Comparison of ENCODE assay signal across 8 cellular contexts in the genomic region with DNA sequence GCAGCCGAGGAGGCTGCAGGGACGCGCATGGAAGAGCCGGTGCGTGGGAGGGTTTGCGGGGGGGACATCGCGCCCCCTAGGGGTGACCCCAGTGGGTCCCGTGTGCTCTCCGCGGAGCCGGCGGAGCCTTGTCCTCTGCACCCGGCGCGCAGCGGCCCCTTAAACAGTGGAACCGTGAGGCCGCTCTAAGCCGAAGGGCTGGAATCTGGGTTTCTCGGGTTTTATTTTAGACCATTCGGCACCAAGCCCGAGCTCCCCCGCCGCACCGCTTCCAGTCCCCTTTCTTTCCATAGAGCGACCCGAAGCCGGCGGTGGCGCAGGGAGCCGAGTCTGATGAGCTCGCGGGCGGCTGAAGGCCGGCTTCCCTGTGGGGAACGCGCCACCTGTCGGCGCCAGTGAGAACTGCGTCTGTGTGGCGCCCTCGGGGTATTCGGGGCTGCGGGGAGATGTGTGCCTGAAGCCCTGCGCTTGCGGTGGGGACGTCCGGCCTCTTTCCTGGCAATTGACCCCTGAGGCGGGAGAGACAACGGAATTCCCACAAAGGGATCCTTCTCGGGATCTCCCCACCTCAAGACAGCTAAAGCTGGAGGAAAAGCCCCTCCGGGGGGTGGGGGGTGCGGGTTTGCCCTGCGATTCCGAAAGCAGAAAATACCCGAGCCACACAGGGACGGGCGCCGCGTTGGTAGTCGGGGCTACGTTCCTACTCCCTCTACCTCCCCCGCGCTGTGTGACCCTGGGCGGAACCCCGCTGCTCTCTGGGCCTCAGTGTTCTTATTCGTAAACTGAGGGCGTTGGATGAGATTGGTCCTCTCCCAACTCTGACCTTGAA.
DNase-seq lines count a peak whose midpoint lies in the region; ATAC-seq and TF ChIP-seq lines count a peak whose summit lies in the region.

No MANE protein-coding gene starts in this region.

- peak overlapping the region; percentile 68 to 73 for H3K4me3 Mint-ChIP-seq in effector memory CD8-positive, alpha-beta T cell

- H3K9me3 Mint-ChIP-seq in effector memory CD8-positive, alpha-beta T cell, result no peaks in the 10 kb centered on the region

- ATAC-seq in GM18873 (IDR thresholded peaks at IDR 0.05; ENCODE audit: low FRiP score, unreplicated experiment) (peak; percentile 78), HG03175 (IDR thresholded peaks at IDR 0.05; ENCODE audit: unreplicated experiment) (peak; percentile 86)
- ATAC-seq in effector memory CD8-positive, alpha-beta T cell (replicated peaks), result peak; percentile 89

- peaks cover 2% of the 10 kb centered on the region for H3K36me3 Mint-ChIP-seq in effector memory CD8-positive, alpha-beta T cell (ENCODE audit: insufficient read depth)

- H3K27ac Mint-ChIP-seq in effector memory CD8-positive, alpha-beta T cell, result no peak overlapping the region

- DNase-seq in AG10803 (ENCODE audit: low read depth), result peak; percentile 83
- peak; percentile 83 to 94 for DNase-seq in NCI-H526 (lab: John Stamatoyannopoulos, UW)
- DNase-seq in activated CD8-positive, alpha-beta memory T cell treated with anti-CD3 and anti-CD28 coated beads for 1 hour (ENCODE audit: extremely low read depth in 1 of 2, low read depth in 1 of 2), result peak; percentile 29 to 69
- peak; percentile 70 to 79 (median 76) for DNase-seq in effector memory CD8-positive, alpha-beta T cell
- DNase-seq in midbrain (lab: John Stamatoyannopoulos, UW), result peak; percentile 83
- DNase-seq in stimulated activated CD8-positive, alpha-beta memory T cell treated with anti-CD3 and anti-CD28 coated beads, Interleukin-15, amount 100 ng/mL, for 48 hours (ENCODE audit: low read depth in 2 of 2), result peak; percentile 69 to 72

- TF ChIP-seq CTCF in AG10803 (conservative IDR thresholded peaks at IDR 0.05; ENCODE audit: low read length), result peak; percentile 74

- peaks cover 4 to 19% of the 10 kb centered on the region in 2 donors for H3K4me1 Mint-ChIP-seq in effector memory CD8-positive, alpha-beta T cell (ENCODE audit: low read depth in 2 of 2)

- H3K4me3 ChIP-seq in AG10803 (ENCODE audit: low read length), result peak overlapping the region; percentile 59

- H3K27me3 Mint-ChIP-seq in effector memory CD8-positive, alpha-beta T cell, result peaks cover 72 to 100% of the 10 kb centered on the region in 2 donors

Comparison
In these comparisons a context has a peak if more than half of its experiments do, and no peak if none do; other contexts are left out.
1. Peak in every context shown above with its lines: DNase-seq, ATAC-seq and H3K4me3 ChIP-seq.